8 cellular contexts compared by ENCODE assay signal in genomic region chr12:38138225-38139221, GRCh38.
DNase-seq lines count a peak whose midpoint lies in the region; ATAC-seq lines count a peak whose summit lies in the region.

No MANE protein-coding gene starts in this region.

- H3K4me3 Mint-ChIP-seq in memory B cell: peak overlapping the region; percentile 60

- H3K27me3 Mint-ChIP-seq in memory B cell: peaks cover 2% of the 10 kb centered on the region

- peak; percentile 71 for ATAC-seq in HG02981 (IDR thresholded peaks at IDR 0.05; ENCODE audit: unreplicated experiment)
- ATAC-seq in memory B cell (ENCODE audit: low read depth): peak; percentile 12

- peaks cover 4% of the 10 kb centered on the region for H3K4me1 Mint-ChIP-seq in memory B cell

- no peaks in the 10 kb centered on the region for H3K36me3 Mint-ChIP-seq in memory B cell

- DNase-seq in activated gamma-delta T cell treated with Interleukin-2 at 50 U/mL for 16 hours (peak; percentile 66), activated gamma-delta T cell (lab: John Stamatoyannopoulos, UW) (no peak), NCI-H345 treated with DMSO at 0.1 percent for 48 hours (lab: John Stamatoyannopoulos, UW; ENCODE audit: unreplicated experiment) (peak; percentile 22), memory B cell (ENCODE audit: low spot score in 2 of 2) (peak; percentile 31 to 66)
- peak; percentile 73 to 78 for DNase-seq in activated CD4-positive, alpha-beta T cell treated with anti-CD3 and anti-CD28 coated beads, Interleukin-2, amount 50 U/mL, for 48 hours
- peak; percentile 30 for DNase-seq in effector CD8-positive, alpha-beta T cell (lab: John Stamatoyannopoulos, UW)
- peak; percentile 50 for DNase-seq in stimulated activated CD8-positive, alpha-beta memory T cell treated with anti-CD3 and anti-CD28 coated beads, Interleukin-12 subunit alpha, Interleukin-12 subunit beta, amount 100 ng/mL, for 1 hour (ENCODE audit: low read depth)

- H3K9me3 Mint-ChIP-seq in memory B cell: peaks cover 3% of the 10 kb centered on the region

- H3K27ac Mint-ChIP-seq in memory B cell: peak overlapping the region; percentile 28
